In genomic region chr11:44943118-44943517, GRCh38 we compare ENCODE assay signal across 9 cellular contexts. TPM values are rescaled to one million over a fixed set of nuclear protein-coding genes. Genes with fewer than 3 reads are reported as not detected.
DNase-seq lines count a peak whose midpoint lies in the region; ATAC-seq and TF ChIP-seq lines count a peak whose summit lies in the region.
"Had no signal": no experiment of that assay in that cellular context is flagged by ENCODE, and none has a peak within 500 bp of the region (broad histone marks: within the 10 kb centered on the region; RNA-seq: fewer than 3 reads in every experiment).

No MANE protein-coding gene starts in this region.

- H3K9me3 ChIP-seq in Karpas-422 (ENCODE audit: low read length) (no peaks in the 10 kb centered on the region), gastroesophageal sphincter (no peaks in the 10 kb centered on the region), gastrocnemius medialis (no peaks in the 10 kb centered on the region)

- peak; percentile 77 for DNase-seq in activated effector memory CD4-positive, alpha-beta T cell treated with anti-CD3 and anti-CD28 coated beads, Interleukin-2, amount 50 U/mL, for 16 hours
- DNase-seq in activated effector memory CD4-positive, alpha-beta T cell treated with Interleukin-2 at 50 U/mL for 16 hours, result no peak
- DNase-seq in Karpas-422 (peak; percentile 82), gastrocnemius medialis (no peak), retina (no peak)
- DNase-seq in activated T-cell treated with anti-CD3 and anti-CD28 coated beads, Interleukin-2, amount 50 U/mL, for 48 hours, result peak; percentile 52 to 58
- DNase-seq in stimulated activated CD8-positive, alpha-beta memory T cell treated with anti-CD3 and anti-CD28 coated beads, Interleukin-4, amount 100 ng/mL, for 24 hours (ENCODE audit: low read depth), result peak; percentile 11

- no peak for TF ChIP-seq EP300 in gastroesophageal sphincter (IDR thresholded peaks at IDR 0.05)

- H3K4me1 ChIP-seq in Karpas-422 (ENCODE audit: low read length), result peaks cover 28% of the 10 kb centered on the region
- H3K4me1 ChIP-seq in gastroesophageal sphincter, result peaks cover 0 to 84% (median 15%) of the 10 kb centered on the region in 3 donors
- H3K4me1 ChIP-seq in gastrocnemius medialis, result peaks cover 4 to 19% of the 10 kb centered on the region in 2 donors

- H4K20me1 ChIP-seq in Karpas-422 (ENCODE audit: insufficient read depth, low read depth, low read length), result no peaks in the 10 kb centered on the region

- H3K9me2 ChIP-seq in Karpas-422 (replicated peaks; ENCODE audit: insufficient read depth, low read length), result no peaks in the 10 kb centered on the region

- H3K36me3 ChIP-seq in Karpas-422 (ENCODE audit: insufficient read depth, low read length) (no peaks in the 10 kb centered on the region), gastroesophageal sphincter (no peaks in the 10 kb centered on the region), gastrocnemius medialis (no peaks in the 10 kb centered on the region)

- ATAC-seq in gastroesophageal sphincter, result no peak
- ATAC-seq in gastrocnemius medialis, result no peak

- H3K9ac ChIP-seq in Karpas-422 (ENCODE audit: low read length), result no peak overlapping the region

- peak overlapping the region; percentile 39 for H3K4me2 ChIP-seq in Karpas-422 (ENCODE audit: low read depth, low read length, poor library complexity, severe bottlenecking)

- TF ChIP-seq POLR2A in gastroesophageal sphincter (IDR thresholded peaks at IDR 0.05), result no peak
- no peak for TF ChIP-seq POLR2A in gastrocnemius medialis (IDR thresholded peaks at IDR 0.05)

- peak overlapping the region; percentile 29; the same call in 1 of the 2 replicates for H3K4me3 ChIP-seq in Karpas-422 (ENCODE audit: low read length)
- no peak overlapping the region for H3K4me3 ChIP-seq in gastroesophageal sphincter
- no peak overlapping the region for H3K4me3 ChIP-seq in gastrocnemius medialis

- H3K27ac ChIP-seq in Karpas-422 (ENCODE audit: low read length) (no peak overlapping the region), gastroesophageal sphincter (no peak overlapping the region), gastrocnemius medialis (no peak overlapping the region)
- H3K27ac ChIP-seq: epithelial cell of prostate had no signal

- in situ Hi-C loops in gastrocnemius medialis (cut with MboI; ENCODE audit: low sequenced_read_pairs in 4 of 4), result loop anchor here in 2 of 4 donors (25.0 kb wide), 1 partner anchor 344 kb away; the partner anchor contains the start of gene SYT13 (in 2 of the 2)

- no CpG with 5 or more reads among the region's 7 CpGs for WGBS in gastroesophageal sphincter (ENCODE audit: low coverage in 1 of 2), 2 donors

- H3K27me3 ChIP-seq in Karpas-422 (ENCODE audit: low read length), result no peaks in the 10 kb centered on the region
- no peaks in the 10 kb centered on the region for H3K27me3 ChIP-seq in gastroesophageal sphincter
- H3K27me3 ChIP-seq in gastrocnemius medialis, result no peaks in the 10 kb centered on the region

- H3K79me2 ChIP-seq in Karpas-422 (ENCODE audit: low read length), result no peaks in the 10 kb centered on the region

- no peak overlapping the region for H2AFZ ChIP-seq in Karpas-422 (ENCODE audit: low read length)

- intact Hi-C loops in gastrocnemius medialis (cut with DNase I; ENCODE audit: low total_unique reads), result no loop called here

- no peak for TF ChIP-seq CTCF in gastroesophageal sphincter (IDR thresholded peaks at IDR 0.05)
- no peak for TF ChIP-seq CTCF in gastrocnemius medialis (IDR thresholded peaks at IDR 0.05 in 4 of 5, conservative IDR thresholded peaks at IDR 0.05 in 1 of 5)

RNA-seq across cellular contexts. Expression of gene TP53I11, which starts 7.6 kb away (rescaled TPM):
- 0.34 and 0.72 TPM in 2 replicates for total RNA-seq in Karpas-422 (2014; rRNA removed; shearing (Covaris generic); ENCODE audit: low replicate concordance)
- total RNA-seq in gastroesophageal sphincter (100 to 1,000 TPM in 1 of 4 donors, 10 to 100 TPM in 3; 19.8 to 110 (median 40.8) TPM), gastrocnemius medialis (10 to 100 TPM in 3 of 4 donors, 1 to 10 TPM in 1; 5.4 to 17.2 (median 12.8) TPM)

Comparison
In these comparisons a context has a peak if more than half of its experiments do, and no peak if none do; other contexts are left out.
1. DNase-seq: peak in activated effector memory CD4-positive, alpha-beta T cell treated with anti-CD3 and anti-CD28 coated beads, Interleukin-2, amount 50 U/mL, for 16 hours (single experiment), Karpas-422 (single experiment), activated T-cell treated with anti-CD3 and anti-CD28 coated beads, Interleukin-2, amount 50 U/mL, for 48 hours (2 of 2) and stimulated activated CD8-positive, alpha-beta memory T cell treated with anti-CD3 and anti-CD28 coated beads, Interleukin-4, amount 100 ng/mL, for 24 hours (single experiment); none in activated effector memory CD4-positive, alpha-beta T cell treated with Interleukin-2 at 50 U/mL for 16 hours (single experiment), gastrocnemius medialis (0 of 2) and retina (single experiment).